1 cellular context compared by ENCODE assay signal in genomic region chr1:19861034-19861433, GRCh38.
TF ChIP-seq lines count a peak whose summit lies in the region.

No MANE protein-coding gene starts in this region.

TF ChIP-seq in IMR-90, 13 proteins besides CTCF, POLR2A, EP300 and RAD21 (continued from another document):
- no peak for TF ChIP-seq MAZ (IDR thresholded peaks at IDR 0.05; ENCODE audit: borderline replicate concordance, low read depth, low read length)
- TF ChIP-seq NFE2L2 (IDR thresholded peaks at IDR 0.05; ENCODE audit: low read depth, low read length): no peak
- TF ChIP-seq ELK1 (IDR thresholded peaks at IDR 0.05; ENCODE audit: borderline replicate concordance, low read depth, low read length): no peak
- no peak for TF ChIP-seq CEBPB (IDR thresholded peaks at IDR 0.05; ENCODE audit: low read depth, low read length)
- TF ChIP-seq RCOR1 (IDR thresholded peaks at IDR 0.05; ENCODE audit: insufficient replicate concordance, low read length): no peak
- TF ChIP-seq SMC3 (IDR thresholded peaks at IDR 0.05; ENCODE audit: low read depth, low read length): no peak
